22 cellular contexts compared by ENCODE assay signal in genomic region chr6:96931198-96931597, GRCh38. TPM values are rescaled to one million over a fixed set of nuclear protein-coding genes. Genes with fewer than 3 reads are reported as not detected.
DNase-seq lines count a peak whose midpoint lies in the region; ATAC-seq and TF ChIP-seq lines count a peak whose summit lies in the region.
"Had no signal": no experiment of that assay in that cellular context is flagged by ENCODE, and none has a peak within 500 bp of the region (broad histone marks: within the 10 kb centered on the region; RNA-seq: fewer than 3 reads in every experiment).

No MANE protein-coding gene starts in this region.

- peaks cover 8% of the 10 kb centered on the region for H3K27me3 Mint-ChIP-seq in WTC11 (ENCODE audit: low read depth)
- peaks cover 0 to 17% of the 10 kb centered on the region in 2 donors for H3K27me3 Mint-ChIP-seq in effector memory CD8-positive, alpha-beta T cell
- H3K27me3 Mint-ChIP-seq: CD4-positive, alpha-beta T cell had no signal

- POLR2A ChIA-PET in WTC11 (lab: Charles Lee) = no interaction called here

- peak; percentile 58; the same call in 1 of the 2 replicates for ATAC-seq in WTC11
- no peak for ATAC-seq in effector memory CD8-positive, alpha-beta T cell (replicated peaks)
- no peak for ATAC-seq in HG03469 (IDR thresholded peaks at IDR 0.05; ENCODE audit: unreplicated experiment)
- ATAC-seq: GM12878 had no signal

- TF ChIP-seq CTCF in WTC11 (IDR thresholded peaks at IDR 0.05) (no peak), esophagus muscularis mucosa (IDR thresholded peaks at IDR 0.05) (no peak)

- CTCF ChIA-PET in WTC11 (lab: Charles Lee) = interaction anchor here (1.0 to 1.1 kb wide), 2 partner anchors 33 to 129 kb away, joined by 4 to 5 read pairs; partner anchors contain the start of gene NDUFAF4

- no peaks in the 10 kb centered on the region for H3K9me3 Mint-ChIP-seq in WTC11
- H3K9me3 Mint-ChIP-seq in effector memory CD8-positive, alpha-beta T cell = no peaks in the 10 kb centered on the region
- H3K9me3 Mint-ChIP-seq: CD4-positive, alpha-beta T cell; CD8-positive, alpha-beta memory T cell had no signal

- DNase-seq in NCI-H82 (lab: John Stamatoyannopoulos, UW) (peak; percentile 20), NCI-H82 treated with DMSO at 0.1 percent for 48 hours (lab: John Stamatoyannopoulos, UW; ENCODE audit: unreplicated experiment) (no peak), WTC11 (ENCODE audit: low spot score) (no peak), esophagus muscularis mucosa (ENCODE audit: extremely low spot score) (peak; percentile 57), pons (ENCODE audit: low spot score) (no peak)
- no peak for DNase-seq in effector memory CD8-positive, alpha-beta T cell
- no peak for DNase-seq in stimulated activated CD4-positive, alpha-beta T cell treated with anti-CD3 and anti-CD28 coated beads, Interleukin-4, amount 100 ng/mL, for 4 hours
- DNase-seq: AML-193; BE2C; CD4-positive, alpha-beta T cell; CD8-positive, alpha-beta memory T cell; DMS 273 treated with DMSO at 0.1 percent for 48 hours; DMS79; EL; GDM1; GOT3; HCEC 1CT had no signal

- H3K9me3 ChIP-seq in esophagus muscularis mucosa = no peaks in the 10 kb centered on the region
- H3K9me3 ChIP-seq: BE2C; BLaER1 treated with 17β-estradiol and CSF1 and Interleukin-3, amounts not matched to agents 10 nM and 100 nM had no signal

- no peaks in the 10 kb centered on the region for H3K27me3 ChIP-seq in esophagus muscularis mucosa
- H3K27me3 ChIP-seq: BLaER1 treated with 17β-estradiol and CSF1 and Interleukin-3, amounts not matched to agents 10 nM and 100 nM had no signal

- no peaks in the 10 kb centered on the region for H3K36me3 ChIP-seq in esophagus muscularis mucosa
- H3K36me3 ChIP-seq: BE2C; BLaER1 treated with 17β-estradiol and CSF1 and Interleukin-3, amounts not matched to agents 10 nM and 100 nM had no signal

- H3K4me3 ChIP-seq in esophagus muscularis mucosa = no peak overlapping the region
- H3K4me3 ChIP-seq: BLaER1 treated with 17β-estradiol and CSF1 and Interleukin-3, amounts not matched to agents 10 nM and 100 nM; GM12878 had no signal

- 71% methylated on average over 2 of the region's 2 CpGs for WGBS in esophagus muscularis mucosa

- H3K27ac Mint-ChIP-seq in WTC11 = no peak overlapping the region
- no peak overlapping the region for H3K27ac Mint-ChIP-seq in effector memory CD8-positive, alpha-beta T cell
- H3K27ac Mint-ChIP-seq: CD14-positive monocyte; CD4-positive, alpha-beta T cell had no signal

- no peak overlapping the region for H3K27ac ChIP-seq in esophagus muscularis mucosa (replicated peaks in 1 of 4)
- H3K27ac ChIP-seq: 22Rv1; BLaER1 treated with 17β-estradiol and CSF1 and Interleukin-3, amounts not matched to agents 10 nM and 100 nM had no signal

- TF ChIP-seq POLR2A in esophagus muscularis mucosa (IDR thresholded peaks at IDR 0.05; ENCODE audit: low read depth) = no peak

- H3K4me1 ChIP-seq in esophagus muscularis mucosa = no peaks in the 10 kb centered on the region
- H3K4me1 ChIP-seq: BE2C; BLaER1 treated with 17β-estradiol and CSF1 and Interleukin-3, amounts not matched to agents 10 nM and 100 nM had no signal

- peaks cover 14% of the 10 kb centered on the region for H3K4me1 Mint-ChIP-seq in WTC11
- H3K4me1 Mint-ChIP-seq in effector memory CD8-positive, alpha-beta T cell (ENCODE audit: low read depth in 2 of 2) = no peaks in the 10 kb centered on the region
- H3K4me1 Mint-ChIP-seq: CD14-positive monocyte had no signal

- H3K36me3 Mint-ChIP-seq in WTC11 = no peaks in the 10 kb centered on the region
- no peaks in the 10 kb centered on the region for H3K36me3 Mint-ChIP-seq in effector memory CD8-positive, alpha-beta T cell (ENCODE audit: insufficient read depth)
- H3K36me3 Mint-ChIP-seq: CD14-positive monocyte had no signal

- intact Hi-C loops in esophagus muscularis mucosa (cut with DNase I) = no loop called here

- no peak for TF ChIP-seq EP300 in esophagus muscularis mucosa (IDR thresholded peaks at IDR 0.05)

- no peak overlapping the region for H3K4me3 Mint-ChIP-seq in WTC11
- H3K4me3 Mint-ChIP-seq in effector memory CD8-positive, alpha-beta T cell = no peak overlapping the region
- H3K4me3 Mint-ChIP-seq: CD14-positive monocyte; CD4-positive, alpha-beta T cell; CD8-positive, alpha-beta memory T cell had no signal

TF ChIP-seq in WTC11, 78 proteins besides CTCF, POLR2A, EP300 and RAD21:
- TF ChIP-seq ARID4B (CRISPR knock-in tag; IDR thresholded peaks at IDR 0.05; ENCODE audit: borderline replicate concordance) (no peak), STAT6 (CRISPR knock-in tag; conservative IDR thresholded peaks at IDR 0.05; ENCODE audit: low read depth) (no peak), ZMAT4 (CRISPR knock-in tag; IDR thresholded peaks at IDR 0.05) (no peak), GABPB1 (CRISPR knock-in tag; IDR thresholded peaks at IDR 0.05) (no peak)
- TF ChIP-seq, protein P1, sequence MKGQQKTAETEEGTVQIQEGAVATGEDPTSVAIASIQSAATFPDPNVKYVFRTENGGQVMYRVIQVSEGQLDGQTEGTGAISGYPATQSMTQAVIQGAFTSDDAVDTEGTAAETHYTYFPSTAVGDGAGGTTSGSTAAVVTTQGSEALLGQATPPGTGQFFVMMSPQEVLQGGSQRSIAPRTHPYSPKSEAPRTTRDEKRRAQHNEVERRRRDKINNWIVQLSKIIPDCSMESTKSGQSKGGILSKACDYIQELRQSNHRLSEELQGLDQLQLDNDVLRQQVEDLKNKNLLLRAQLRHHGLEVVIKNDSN (CRISPR knock-in tag; IDR thresholded peaks at IDR 0.05) = no peak

RNA-seq across cellular contexts. Expression of gene KLHL32, which starts 6.7 kb away (rescaled TPM):
- 0.30 to 0.57 TPM (median 0.52 TPM) in 3 replicates for total RNA-seq in WTC11 (2021)
- total RNA-seq in esophagus muscularis mucosa = under 1 TPM in 1 of 4 donors, not detected in 3; 0.11 TPM

RNA-seq across cellular contexts. Expression of gene NDUFAF4, which starts 33.5 kb away (rescaled TPM):
- total RNA-seq in WTC11 (2021) = 59.2 to 75.8 TPM (median 66.3 TPM) in 3 replicates
- total RNA-seq in esophagus muscularis mucosa = 10 to 100 TPM; 26.1 to 36.2 (median 31.0) TPM

Comparison
In these comparisons a context has a peak if more than half of its experiments do, and no peak if none do; other contexts are left out.
1. DNase-seq: peak in NCI-H82 (single experiment) and esophagus muscularis mucosa (single experiment); none in NCI-H82 treated with DMSO at 0.1 percent for 48 hours (single experiment), WTC11 (single experiment), effector memory CD8-positive, alpha-beta T cell (0 of 3), stimulated activated CD4-positive, alpha-beta T cell treated with anti-CD3 and anti-CD28 coated beads, Interleukin-4, amount 100 ng/mL, for 4 hours (0 of 2) and pons (single experiment).